1 cellular context compared by ENCODE assay signal in the genomic region with DNA sequence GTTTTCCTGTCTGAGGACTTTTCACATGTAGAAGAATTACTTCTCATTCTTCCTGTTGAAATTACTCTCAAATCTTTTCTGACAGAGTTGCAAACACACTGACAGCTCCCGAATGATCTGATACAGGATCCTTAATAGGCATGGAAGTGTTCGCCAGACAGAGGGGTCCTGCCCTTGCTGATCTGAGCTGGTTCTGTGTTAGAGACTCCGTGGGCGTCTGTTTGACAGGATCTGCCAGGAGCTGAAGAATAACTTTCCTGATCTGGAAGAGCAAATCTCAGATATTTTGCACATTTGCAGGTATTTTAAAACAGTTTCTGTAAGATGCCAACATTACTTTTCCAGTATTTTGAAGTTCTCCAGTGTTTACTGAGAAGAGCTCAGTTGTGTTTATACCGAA.
TF ChIP-seq lines count a peak whose summit lies in the region.

No MANE protein-coding gene starts in this region.

TF ChIP-seq in GM23338, 12 proteins besides CTCF, POLR2A, EP300 and RAD21 (continued from another document):
- TF ChIP-seq JUNB (IDR thresholded peaks at IDR 0.05; ENCODE audit: unreplicated experiment) (no peak), ZNF114 (CRISPR knock-in tag; IDR thresholded peaks at IDR 0.05) (no peak), ZNF331 (CRISPR knock-in tag; IDR thresholded peaks at IDR 0.05; ENCODE audit: low read depth) (no peak), NANOG (IDR thresholded peaks at IDR 0.05; ENCODE audit: borderline replicate concordance) (no peak)
TF ChIP-seq in GM23338: peak in this region for 0.
